ENCODE assay signal across 5 cellular contexts in the genomic region with DNA sequence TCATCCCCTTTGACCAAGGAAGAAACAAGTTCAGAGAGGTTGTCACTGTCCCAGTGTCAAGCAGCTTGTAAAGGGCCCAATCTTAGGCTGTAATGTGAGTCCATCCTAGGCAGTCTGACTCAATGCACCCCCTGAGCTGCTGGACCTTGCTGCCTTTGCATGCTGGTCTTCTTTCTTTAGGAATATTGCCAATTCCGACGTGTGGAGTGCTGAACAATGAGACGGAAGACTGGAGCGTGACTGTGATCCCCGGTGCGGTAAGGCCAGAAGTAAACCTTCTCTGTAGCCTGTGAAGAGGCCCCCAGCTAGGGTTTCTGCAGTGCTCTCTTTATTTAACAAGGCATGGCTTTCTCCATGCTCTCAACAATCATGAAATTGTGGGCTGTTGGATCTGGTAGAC. TPM values are rescaled to one million over a fixed set of nuclear protein-coding genes. Genes with fewer than 3 reads are reported as not detected.
DNase-seq lines count a peak whose midpoint lies in the region; FAIRE-seq and TF ChIP-seq lines count a peak whose summit lies in the region.

No MANE protein-coding gene starts in this region.

- H2BK15ac ChIP-seq in H1 (ENCODE audit: low read length) = no peak overlapping the region

- no peak overlapping the region for H2BK120ac ChIP-seq in H1 (replicated peaks; ENCODE audit: low read depth, low read length)

- TF ChIP-seq POLR2A in H1 (IDR thresholded peaks at IDR 0.05; ENCODE audit: control extremely low read depth in 1 of 2, low read depth in 2 of 2, low read length in 2 of 2) = no peak

- no peak overlapping the region for H3K56ac ChIP-seq in H1 (replicated peaks; ENCODE audit: insufficient read length, low read depth, low read length)

- H3K23me2 ChIP-seq in H1 (ENCODE audit: low read depth, low read length) = peaks cover 4% of the 10 kb centered on the region; the same call in 1 of the 2 replicates

- H3K36me3 ChIP-seq in NT2/D1 (ENCODE audit: insufficient read depth, insufficient read length, low read length) = peaks cover 29% of the 10 kb centered on the region
- no peaks in the 10 kb centered on the region; a peak in 1 of 8 replicates for H3K36me3 ChIP-seq in H1 (ENCODE audit: control insufficient read depth in 2 of 4, insufficient read depth in 4 of 4, low read length in 3 of 4)
- peaks cover 6 to 11% (median 7%) of the 10 kb centered on the region in 3 donors for H3K36me3 ChIP-seq in skeletal muscle tissue (ENCODE audit: control insufficient read depth in 3 of 3, insufficient read depth in 3 of 3, low read length in 3 of 3)

- H4K8ac ChIP-seq in H1 (ENCODE audit: extremely low read depth, insufficient read depth, low read length) = no peak overlapping the region

- DNase-seq in NT2/D1 (ENCODE audit: low read depth, low spot score) (no peak), H1 (ENCODE audit: low read depth in 1 of 2, low spot score in 2 of 2) (no peak), HUDEP-2 (lab: John Stamatoyannopoulos, UW; ENCODE audit: unreplicated experiment in 76 of 76) (no peak), DMS153 treated with DMSO at 0.1 percent for 48 hours (lab: John Stamatoyannopoulos, UW; ENCODE audit: unreplicated experiment) (no peak)

- H3K9ac ChIP-seq in NT2/D1 (ENCODE audit: insufficient read length, low read depth) (peak overlapping the region; percentile 86), H1 (replicated peaks in 1 of 4; ENCODE audit: extremely low read depth in 1 of 4, low read depth in 3 of 4, low read length in 3 of 4) (peak overlapping the region in 1 of 4 experiments; percentile 49; a peak in 1 of 7 replicates), skeletal muscle tissue (ENCODE audit: low read depth in 1 of 3, low read length in 3 of 3) (no peak overlapping the region)

- no peak overlapping the region for H2BK20ac ChIP-seq in H1 (ENCODE audit: low read length)

- no peak overlapping the region for H3K23ac ChIP-seq in H1 (ENCODE audit: insufficient read length)

- H3K9me3 ChIP-seq in NT2/D1 (ENCODE audit: insufficient read depth, low read length) = no peaks in the 10 kb centered on the region
- H3K9me3 ChIP-seq in H1 (ENCODE audit: insufficient read depth in 2 of 2, low read depth in 1 of 2, low read length in 1 of 2) = no peaks in the 10 kb centered on the region
- no peaks in the 10 kb centered on the region for H3K9me3 ChIP-seq in skeletal muscle tissue (ENCODE audit: control insufficient read depth in 3 of 3, low read length in 3 of 3)

- CTCF ChIA-PET in H1 (lab: Charles Lee; ENCODE audit: partially characterized antibody) = interaction anchor here (1.2 kb wide), 1 partner anchor 50 kb away, joined by 3 read pairs; no protein-coding TSS in a partner anchor

- H3K4me2 ChIP-seq in H1 (ENCODE audit: insufficient read depth in 1 of 2, low read depth in 2 of 2, low read length in 2 of 2) = peak overlapping the region; percentile 79 to 95; a peak in 3 of 4 replicates

- POLR2A ChIA-PET in H1 (lab: Charles Lee; ENCODE audit: partially characterized antibody) = interaction anchor here (0.6 to 1.7 kb wide), 7 partner anchors 10 to 88 kb away, joined by 3 to 4 read pairs (median 3); partner anchors contain the start of gene TMED2

- H2BK12ac ChIP-seq in H1 (ENCODE audit: low read depth, low read length) = no peak overlapping the region

- H3K27me3 ChIP-seq in NT2/D1 (ENCODE audit: insufficient read depth, insufficient read length) (peaks cover 9% of the 10 kb centered on the region), H1 (replicated peaks in 1 of 4; ENCODE audit: control insufficient read depth in 3 of 4, extremely low read depth in 1 of 4, insufficient read depth in 3 of 4, low read length in 3 of 4) (no peaks in the 10 kb centered on the region), skeletal muscle tissue (ENCODE audit: control insufficient read depth in 3 of 3, insufficient read depth in 3 of 3, low read length in 3 of 3) (no peaks in the 10 kb centered on the region)

- WGBS in H1 (ENCODE audit: extremely low coverage in 1 of 2, insufficient coverage in 1 of 2, insufficient read length in 1 of 2, insufficient replicate concordance in 2 of 2, low coverage in 1 of 2, low lambda C conversion rate in 2 of 2, missing lambda C conversion rate in 1 of 2), 2 experiments = 90% methylated on average over 6 of the region's 6 CpGs; no CpG with 5 or more reads in 1 of the 2 experiments

- no peaks in the 10 kb centered on the region for H3K79me1 ChIP-seq in H1 (ENCODE audit: low read depth, low read length)

- H4K5ac ChIP-seq in H1 (ENCODE audit: insufficient read length, low read depth, low read length) = no peak overlapping the region

- peak overlapping the region; percentile 91 for H3K4me3 ChIP-seq in NT2/D1 (ENCODE audit: insufficient read length, low read depth)
- H3K4me3 ChIP-seq in H1 (ENCODE audit: extremely low read depth in 1 of 4, insufficient read depth in 2 of 4, low read depth in 3 of 4, low read length in 4 of 4) = peak overlapping the region; percentile 76 to 87 (median 80); a peak in 7 of 8 replicates
- H3K4me3 ChIP-seq in skeletal muscle tissue (ENCODE audit: low read length in 3 of 3) = peak overlapping the region in 2 of 3 donors; percentile 90 to 94

- H2AFZ ChIP-seq in H1 (ENCODE audit: low read length) = no peak overlapping the region

- H4K20me1 ChIP-seq in H1 (replicated peaks in 1 of 2; ENCODE audit: control insufficient read depth in 1 of 2, insufficient read depth in 2 of 2, low read length in 2 of 2) = no peaks in the 10 kb centered on the region

- no peak for TF ChIP-seq CTCF in H1 (IDR thresholded peaks at IDR 0.05; ENCODE audit: control extremely low read depth in 1 of 3, insufficient read depth in 1 of 3, low read depth in 1 of 3, low read length in 3 of 3)

- no peak overlapping the region for H4K91ac ChIP-seq in H1 (replicated peaks; ENCODE audit: insufficient read length, low read length)

- TF ChIP-seq RAD21 in H1 (IDR thresholded peaks at IDR 0.05 in 1 of 2, conservative IDR thresholded peaks at IDR 0.05 in 1 of 2; ENCODE audit: low read depth in 2 of 2, low read length in 2 of 2) = no peak

- H3K18ac ChIP-seq in H1 (ENCODE audit: extremely low read depth, low read length) = no peak overlapping the region

- no peak overlapping the region for H3K14ac ChIP-seq in H1 (ENCODE audit: insufficient read length)

- no peak for TF ChIP-seq EP300 in H1 (IDR thresholded peaks at IDR 0.05; ENCODE audit: borderline replicate concordance in 1 of 2, low read depth in 2 of 2, low read length in 2 of 2)

- H3K4me1 ChIP-seq in NT2/D1 (ENCODE audit: insufficient read depth, insufficient read length) (peaks cover 3% of the 10 kb centered on the region), H1 (replicated peaks in 1 of 4; ENCODE audit: control insufficient read depth in 3 of 4, insufficient read depth in 4 of 4, low read length in 3 of 4) (peaks cover 0 to 4% (median 0%) of the 10 kb centered on the region in 4 experiments; a peak in 2 of 7 replicates), skeletal muscle tissue (ENCODE audit: control insufficient read depth in 3 of 3, insufficient read depth in 3 of 3, low read length in 3 of 3) (peaks cover 6 to 12% (median 8%) of the 10 kb centered on the region in 3 donors)

- no peaks in the 10 kb centered on the region for H3K79me2 ChIP-seq in H1 (ENCODE audit: control insufficient read depth in 1 of 2, insufficient read depth in 2 of 2, low read length in 2 of 2)

- H3K27ac ChIP-seq in H1 (ENCODE audit: low read depth, low read length) (no peak overlapping the region), skeletal muscle tissue (ENCODE audit: low read depth, low read length) (no peak overlapping the region)

- H2AK5ac ChIP-seq in H1 (ENCODE audit: low read depth, low read length) = no peak overlapping the region

- H2BK5ac ChIP-seq in H1 (ENCODE audit: low read depth, low read length) = no peak overlapping the region

- no peak overlapping the region for H3K4ac ChIP-seq in H1 (replicated peaks; ENCODE audit: insufficient read length, low read depth, low read length)

- FAIRE-seq in H1 (lab: Jason Lieb, UNC) = no peak

RNA-seq across cellular contexts. Expression of gene TCTN2, which starts 1.0 kb away (rescaled TPM):
- total RNA-seq in H1 (2021; fragmentation: NEBNext Ultra II Directional; extraction: Animal tissue kit (Norgen Biotek cat#: 25700)) = 7.2 and 8.4 TPM in 2 replicates
- polyA plus RNA-seq in H1 (2011; rRNA removed) = 7.5 and 7.8 TPM in 2 replicates
- polyA plus RNA-seq in H1 (2011; cell fraction: cytosol; rRNA removed) = 5.5 TPM
- 7.4 TPM for polyA plus RNA-seq in H1 (2011; cell fraction: nucleus; rRNA removed)
- 7.1 to 8.2 TPM (median 7.9 TPM) in 4 replicates for polyA plus RNA-seq in H1 (2012, experiment 1 of 2)
- polyA plus RNA-seq in H1 (2012, experiment 2 of 2) = 3.1 TPM
- polyA plus RNA-seq in H1 (2013, experiment 1 of 2) = 9.0 TPM
- polyA plus RNA-seq in H1 (2013, experiment 2 of 2) = 9.7 TPM
- 10.9 and 14.4 TPM in 2 replicates for polyA minus RNA-seq in H1 (2011; rRNA and poly(A)+ RNA removed)
- 6.0 TPM for polyA minus RNA-seq in H1 (2011; cell fraction: cytosol; rRNA and poly(A)+ RNA removed)
- 4.2 TPM for polyA minus RNA-seq in H1 (2011; cell fraction: nucleus; rRNA and poly(A)+ RNA removed)
- total RNA-seq in skeletal muscle tissue = 6.8 TPM

RNA-seq across cellular contexts. Expression of gene GTF2H3, which starts 38.2 kb away (rescaled TPM):
- 32.1 and 35.8 TPM in 2 replicates for total RNA-seq in H1 (2021; fragmentation: NEBNext Ultra II Directional; extraction: Animal tissue kit (Norgen Biotek cat#: 25700))
- 15.0 and 21.0 TPM in 2 replicates for polyA plus RNA-seq in H1 (2011; rRNA removed)
- polyA plus RNA-seq in H1 (2011; cell fraction: cytosol; rRNA removed) = 18.8 TPM
- 5.6 TPM for polyA plus RNA-seq in H1 (2011; cell fraction: nucleus; rRNA removed)
- 18.2 to 31.8 TPM (median 23.7 TPM) in 4 replicates for polyA plus RNA-seq in H1 (2012, experiment 1 of 2)
- 7.4 TPM for polyA plus RNA-seq in H1 (2012, experiment 2 of 2)
- polyA plus RNA-seq in H1 (2013, experiment 1 of 2) = 15.3 TPM
- polyA plus RNA-seq in H1 (2013, experiment 2 of 2) = 19.3 TPM
- polyA minus RNA-seq in H1 (2011; rRNA and poly(A)+ RNA removed) = 41.7 and 50.3 TPM in 2 replicates
- polyA minus RNA-seq in H1 (2011; cell fraction: cytosol; rRNA and poly(A)+ RNA removed) = 8.0 TPM
- 18.5 TPM for polyA minus RNA-seq in H1 (2011; cell fraction: nucleus; rRNA and poly(A)+ RNA removed)
- total RNA-seq in skeletal muscle tissue = 14.6 TPM

RNA-seq across cellular contexts. Expression of gene EIF2B1, which starts 38.4 kb away (rescaled TPM):
- 48.3 and 49.9 TPM in 2 replicates for total RNA-seq in H1 (2021; fragmentation: NEBNext Ultra II Directional; extraction: Animal tissue kit (Norgen Biotek cat#: 25700))
- polyA plus RNA-seq in H1 (2011; rRNA removed) = 21.8 and 24.9 TPM in 2 replicates
- 32.0 TPM for polyA plus RNA-seq in H1 (2011; cell fraction: cytosol; rRNA removed)
- polyA plus RNA-seq in H1 (2011; cell fraction: nucleus; rRNA removed) = 33.1 TPM
- 37.4 to 41.8 TPM (median 40.7 TPM) in 4 replicates for polyA plus RNA-seq in H1 (2012, experiment 1 of 2)
- 10.2 TPM for polyA plus RNA-seq in H1 (2012, experiment 2 of 2)
- polyA plus RNA-seq in H1 (2013, experiment 1 of 2) = 33.0 TPM
- 30.9 TPM for polyA plus RNA-seq in H1 (2013, experiment 2 of 2)
- 19.8 and 20.1 TPM in 2 replicates for polyA minus RNA-seq in H1 (2011; rRNA and poly(A)+ RNA removed)
- 9.8 TPM for polyA minus RNA-seq in H1 (2011; cell fraction: cytosol; rRNA and poly(A)+ RNA removed)
- polyA minus RNA-seq in H1 (2011; cell fraction: nucleus; rRNA and poly(A)+ RNA removed) = 12.2 TPM
- total RNA-seq in skeletal muscle tissue = 34.4 TPM

RNA-seq across cellular contexts. Expression of gene ATP6V0A2, which starts 40.3 kb away (rescaled TPM):
- total RNA-seq in H1 (2021; fragmentation: NEBNext Ultra II Directional; extraction: Animal tissue kit (Norgen Biotek cat#: 25700)) = 62.4 and 63.3 TPM in 2 replicates
- polyA plus RNA-seq in H1 (2011; rRNA removed) = 45.5 and 48.2 TPM in 2 replicates
- polyA plus RNA-seq in H1 (2011; cell fraction: cytosol; rRNA removed) = 43.4 TPM
- 84.0 TPM for polyA plus RNA-seq in H1 (2011; cell fraction: nucleus; rRNA removed)
- polyA plus RNA-seq in H1 (2012, experiment 1 of 2) = 37.6 to 46.9 TPM (median 41.0 TPM) in 4 replicates
- 14.5 TPM for polyA plus RNA-seq in H1 (2012, experiment 2 of 2)
- polyA plus RNA-seq in H1 (2013, experiment 1 of 2) = 37.3 TPM
- 37.7 TPM for polyA plus RNA-seq in H1 (2013, experiment 2 of 2)
- 141 and 152 TPM in 2 replicates for polyA minus RNA-seq in H1 (2011; rRNA and poly(A)+ RNA removed)
- polyA minus RNA-seq in H1 (2011; cell fraction: cytosol; rRNA and poly(A)+ RNA removed) = 51.6 TPM
- 85.0 TPM for polyA minus RNA-seq in H1 (2011; cell fraction: nucleus; rRNA and poly(A)+ RNA removed)
- total RNA-seq in skeletal muscle tissue = 11.5 TPM
